ENCODE assay signal across 15 cellular contexts in the genomic region with DNA sequence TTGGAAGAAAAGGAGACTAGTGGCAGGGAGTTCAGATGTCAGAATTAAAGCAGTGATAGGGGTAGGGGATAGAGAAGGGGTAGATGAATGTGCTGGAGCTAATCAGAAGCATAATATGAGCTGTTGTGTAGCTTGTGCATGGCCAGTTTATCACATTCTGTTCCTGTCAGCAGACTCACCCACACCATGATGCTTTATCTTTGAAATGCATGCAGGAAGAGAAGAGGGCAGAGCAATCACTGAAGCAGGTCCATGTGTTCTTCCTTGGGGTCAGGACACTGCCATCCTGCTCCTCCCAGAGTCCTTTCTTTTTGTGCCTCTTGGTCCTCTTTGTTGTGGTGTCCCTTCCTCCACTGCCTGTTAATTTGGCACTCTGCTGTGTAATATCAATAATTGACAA. TPM values are rescaled to one million over a fixed set of nuclear protein-coding genes. Genes with fewer than 3 reads are reported as not detected.
DNase-seq lines count a peak whose midpoint lies in the region; ATAC-seq and TF ChIP-seq lines count a peak whose summit lies in the region.
"Had no signal": no experiment of that assay in that cellular context is flagged by ENCODE, and none has a peak within 500 bp of the region (broad histone marks: within the 10 kb centered on the region; RNA-seq: fewer than 3 reads in every experiment).

No MANE protein-coding gene starts in this region.

- no peak for ATAC-seq in activated B cell treated with CpG ODN at 0.5 μM for 24 hours (ENCODE audit: low read depth)

- no peaks in the 10 kb centered on the region for H3K27me3 ChIP-seq in Caco-2 (replicated peaks; ENCODE audit: control insufficient read depth, insufficient read depth, low read length)

- H3K4me3 ChIP-seq in fibroblast of villous mesenchyme (ENCODE audit: low read depth, low read length) = no peak overlapping the region
- H3K4me3 ChIP-seq in Caco-2 (ENCODE audit: low read depth, low read length) = no peak overlapping the region

- BruUV-seq in Caco-2 (replicated peaks; lab: Mats Ljungman, UMichigan) = no TSS peak

- intact Hi-C loops in activated CD4-positive, alpha-beta T cell treated with anti-CD3 and anti-CD28 coated beads, Interleukin-2, amount 10 ng/mL, durations not matched to agents 24 days and 14 days (cut with micrococcal nuclease) = no loop called here
- intact Hi-C loops in activated B cell treated with CpG ODN at 0.5 μM for 24 hours (cut with micrococcal nuclease) (no loop called here), Caco-2 (cut with micrococcal nuclease; ENCODE audit: unreplicated experiment) (no loop called here)

- H3K9me3 Mint-ChIP-seq in activated CD4-positive, alpha-beta T cell treated with anti-CD3 and anti-CD28 coated beads, Interleukin-2, amount 10 ng/mL, durations not matched to agents 24 days and 14 days = no peaks in the 10 kb centered on the region
- no peaks in the 10 kb centered on the region for H3K9me3 Mint-ChIP-seq in activated B cell treated with CpG ODN at 0.5 μM for 24 hours
- H3K9me3 Mint-ChIP-seq in neural crest cell = no peaks in the 10 kb centered on the region
- no peaks in the 10 kb centered on the region for H3K9me3 Mint-ChIP-seq in Caco-2 (ENCODE audit: unreplicated experiment)

- TF ChIP-seq CTCF in activated B cell treated with CpG ODN at 0.5 μM for 24 hours (IDR thresholded peaks at IDR 0.05) (no peak), fibroblast of villous mesenchyme (IDR thresholded peaks at IDR 0.05; ENCODE audit: insufficient read depth, low read depth, low read length) (no peak), neural crest cell (conservative IDR thresholded peaks at IDR 0.05) (no peak), Caco-2 (IDR thresholded peaks at IDR 0.05; ENCODE audit: insufficient read depth in 1 of 2, low read depth in 1 of 2, low read length in 1 of 2, severe bottlenecking in 1 of 2, unreplicated experiment in 1 of 2) (no peak)

- H3K4me1 Mint-ChIP-seq in activated CD4-positive, alpha-beta T cell treated with anti-CD3 and anti-CD28 coated beads, Interleukin-2, amount 10 ng/mL, durations not matched to agents 24 days and 14 days = peaks cover 39% of the 10 kb centered on the region
- H3K4me1 Mint-ChIP-seq in activated B cell treated with CpG ODN at 0.5 μM for 24 hours (peaks cover 39% of the 10 kb centered on the region), neural crest cell (peaks cover 45% of the 10 kb centered on the region), Caco-2 (ENCODE audit: low read depth, unreplicated experiment) (peaks cover 16% of the 10 kb centered on the region)

- H3K36me3 ChIP-seq in Caco-2 (ENCODE audit: control insufficient read depth, insufficient read depth, low read length) = no peaks in the 10 kb centered on the region; the same call in 1 of the 2 replicates

- H3K9me3 ChIP-seq in Caco-2 = 0 out of 2 replicates have a peak, but pooled peaks cover 2% of the 10 kb centered on the region

- CTCF ChIA-PET in activated B cell treated with CpG ODN at 0.5 μM for 24 hours (lab: Charles Lee) = no interaction called here
- CTCF ChIA-PET in Caco-2 (lab: Charles Lee) = no interaction called here

- DNase-seq in activated CD4-positive, alpha-beta T cell treated with anti-CD3 and anti-CD28 coated beads, Interleukin-2, amount 10 ng/mL, durations not matched to agents 24 days and 14 days = no peak
- no peak for DNase-seq in activated CD4-positive, alpha-beta T cell treated with anti-CD3 and anti-CD28 coated beads, Interleukin-2, amount 50 U/mL, for 1 hour
- no peak for DNase-seq in activated B cell treated with CpG ODN at 0.5 μM for 24 hours
- peak; percentile 17 for DNase-seq in fibroblast of villous mesenchyme (ENCODE audit: low read depth)
- no peak for DNase-seq in neural crest cell (ENCODE audit: low read depth, low spot score)
- no peak for DNase-seq in Caco-2
- no peak for DNase-seq in NCI-H446 (lab: John Stamatoyannopoulos, UW)
- no peak for DNase-seq in activated T-cell treated with anti-CD3 and anti-CD28 coated beads, Interleukin-2, amount 50 U/mL, for 48 hours
- DNase-seq: 8988T, anterior cingulate cortex, GOT3, kidney glomerular epithelial cell, NCI-H1930, NCI-H82, T-helper 9 cell had no signal

- no peak overlapping the region for H3K4me3 Mint-ChIP-seq in activated CD4-positive, alpha-beta T cell treated with anti-CD3 and anti-CD28 coated beads, Interleukin-2, amount 10 ng/mL, durations not matched to agents 24 days and 14 days
- no peak overlapping the region for H3K4me3 Mint-ChIP-seq in activated B cell treated with CpG ODN at 0.5 μM for 24 hours
- H3K4me3 Mint-ChIP-seq in neural crest cell = peak overlapping the region; percentile 8
- no peak overlapping the region for H3K4me3 Mint-ChIP-seq in Caco-2 (ENCODE audit: unreplicated experiment)

- POLR2A ChIA-PET in activated B cell treated with CpG ODN at 0.5 μM for 24 hours (lab: Charles Lee) (interaction anchor here (0.7 kb wide), 1 partner anchor 192 kb away, joined by 5 read pairs; no protein-coding TSS in a partner anchor), Caco-2 (lab: Charles Lee) (no interaction called here)

- H3K27me3 Mint-ChIP-seq in activated CD4-positive, alpha-beta T cell treated with anti-CD3 and anti-CD28 coated beads, Interleukin-2, amount 10 ng/mL, durations not matched to agents 24 days and 14 days = no peaks in the 10 kb centered on the region
- H3K27me3 Mint-ChIP-seq in activated B cell treated with CpG ODN at 0.5 μM for 24 hours (no peaks in the 10 kb centered on the region), neural crest cell (ENCODE audit: low read depth) (no peaks in the 10 kb centered on the region), Caco-2 (ENCODE audit: insufficient read depth, unreplicated experiment) (no peaks in the 10 kb centered on the region)

- H3K4me1 ChIP-seq in Caco-2 = peaks cover 4% of the 10 kb centered on the region; the same call in 1 of the 2 replicates

- peak overlapping the region; percentile 69 for H3K27ac Mint-ChIP-seq in activated CD4-positive, alpha-beta T cell treated with anti-CD3 and anti-CD28 coated beads, Interleukin-2, amount 10 ng/mL, durations not matched to agents 24 days and 14 days
- H3K27ac Mint-ChIP-seq in activated B cell treated with CpG ODN at 0.5 μM for 24 hours = peak overlapping the region; percentile 19
- peak overlapping the region; percentile 79 for H3K27ac Mint-ChIP-seq in neural crest cell (ENCODE audit: unreplicated experiment)
- H3K27ac Mint-ChIP-seq in Caco-2 (ENCODE audit: unreplicated experiment) = no peak overlapping the region

- H3K36me3 Mint-ChIP-seq in activated CD4-positive, alpha-beta T cell treated with anti-CD3 and anti-CD28 coated beads, Interleukin-2, amount 10 ng/mL, durations not matched to agents 24 days and 14 days (ENCODE audit: low read depth) = peaks cover 56% of the 10 kb centered on the region
- H3K36me3 Mint-ChIP-seq in activated B cell treated with CpG ODN at 0.5 μM for 24 hours (ENCODE audit: low read depth) (peaks cover 65% of the 10 kb centered on the region), neural crest cell (ENCODE audit: low read depth) (peaks cover 42% of the 10 kb centered on the region), Caco-2 (ENCODE audit: insufficient read depth, unreplicated experiment) (peaks cover 66% of the 10 kb centered on the region)

RNA-seq across cellular contexts. Expression of a gene that starts 5.8 kb away (rescaled TPM):
- total RNA-seq in activated CD4-positive, alpha-beta T cell treated with anti-CD3 and anti-CD28 coated beads, Interleukin-2, amount 10 ng/mL, durations not matched to agents 24 days and 14 days = 46.9 and 48.2 TPM in 2 replicates
- 30.4 and 34.8 TPM in 2 replicates for total RNA-seq in activated B cell treated with CpG ODN at 0.5 μM for 24 hours
- 16.1 and 16.8 TPM in 2 replicates for total RNA-seq in fibroblast of villous mesenchyme
- total RNA-seq in neural crest cell = 63.5 and 63.9 TPM in 2 replicates
- total RNA-seq in Caco-2 (2022) = 39.6 and 42.1 TPM in 2 replicates

RNA-seq across cellular contexts. Expression of a gene that starts 38.7 kb away (rescaled TPM):
- 51.4 and 52.1 TPM in 2 replicates for total RNA-seq in activated CD4-positive, alpha-beta T cell treated with anti-CD3 and anti-CD28 coated beads, Interleukin-2, amount 10 ng/mL, durations not matched to agents 24 days and 14 days
- total RNA-seq in activated B cell treated with CpG ODN at 0.5 μM for 24 hours (68.3 and 83.2 TPM in 2 replicates), fibroblast of villous mesenchyme (20.7 and 27.1 TPM in 2 replicates), neural crest cell (84.7 and 89.5 TPM in 2 replicates), Caco-2 (2022) (86.2 and 88.3 TPM in 2 replicates)
